Comparison of ENCODE assay signal across 19 cellular contexts in genomic region chr3:16253601-16254000, GRCh38. TPM values are rescaled to one million over a fixed set of nuclear protein-coding genes. Genes with fewer than 3 reads are reported as not detected.
DNase-seq lines count a peak whose midpoint lies in the region; ATAC-seq, FAIRE-seq and TF ChIP-seq lines count a peak whose summit lies in the region.
"Had no signal": no experiment of that assay in that cellular context is flagged by ENCODE, and none has a peak within 500 bp of the region (broad histone marks: within the 10 kb centered on the region; RNA-seq: fewer than 3 reads in every experiment).

No MANE protein-coding gene starts in this region.

- no peak overlapping the region for H3K27ac Mint-ChIP-seq in naive thymus-derived CD4-positive, alpha-beta T cell
- H3K27ac Mint-ChIP-seq in activated CD4-positive, alpha-beta T cell treated with anti-CD3 and anti-CD28 coated beads, Interleukin-2, amount 10 ng/mL, durations not matched to agents 7 days and 5 days: no peak overlapping the region
- H3K27ac Mint-ChIP-seq: progenitor cell of endocrine pancreas; T-helper 1 cell treated with Interleukin-12 subunit alpha and Interleukin-12 subunit beta and Interleukin-4 antibody, amounts not matched to agents 30 μg/mL and 1 μg/mL, for 36 hours had no signal

- H3K27me3 ChIP-seq in right atrium auricular region: no peaks in the 10 kb centered on the region
- H3K27me3 ChIP-seq in naive thymus-derived CD4-positive, alpha-beta T cell (ENCODE audit: control insufficient read depth in 2 of 2, insufficient read depth in 2 of 2, low read length in 2 of 2): no peaks in the 10 kb centered on the region
- H3K27me3 ChIP-seq: foreskin keratinocyte had no signal

- no peaks in the 10 kb centered on the region for H3K36me3 Mint-ChIP-seq in naive thymus-derived CD4-positive, alpha-beta T cell
- H3K36me3 Mint-ChIP-seq in activated CD4-positive, alpha-beta T cell treated with anti-CD3 and anti-CD28 coated beads, Interleukin-2, amount 10 ng/mL, durations not matched to agents 7 days and 5 days (ENCODE audit: low read depth): no peaks in the 10 kb centered on the region

- POLR2A ChIA-PET in naive thymus-derived CD4-positive, alpha-beta T cell (lab: Charles Lee): interaction anchor here (0.7 to 1.6 kb wide), 2 partner anchors 11 to 21 kb away, joined by 3 read pairs; partner anchors contain the start of genes DPH3 and OXNAD1
- POLR2A ChIA-PET in activated CD4-positive, alpha-beta T cell treated with anti-CD3 and anti-CD28 coated beads, Interleukin-2, amount 10 ng/mL, durations not matched to agents 7 days and 5 days (lab: Charles Lee): no interaction called here

- intact Hi-C loops in Right ventricle myocardium superior (cut with DNase I): no loop called here
- intact Hi-C loops in naive thymus-derived CD4-positive, alpha-beta T cell (cut with micrococcal nuclease): no loop called here

- H3K36me3 ChIP-seq in right atrium auricular region: no peaks in the 10 kb centered on the region
- H3K36me3 ChIP-seq in naive thymus-derived CD4-positive, alpha-beta T cell (ENCODE audit: control insufficient read depth in 2 of 3, insufficient read depth in 3 of 3, low read length in 3 of 3): no peaks in the 10 kb centered on the region

- DNase-seq in Right ventricle myocardium superior: peak; percentile 74
- DNase-seq in right atrium auricular region (ENCODE audit: low spot score): no peak
- DNase-seq in fibroblast of the aortic adventitia (ENCODE audit: low read depth): peak; percentile 64
- no peak for DNase-seq in naive thymus-derived CD4-positive, alpha-beta T cell
- no peak for DNase-seq in A172 (ENCODE audit: low spot score)
- DNase-seq in D721Med (ENCODE audit: insufficient read length, low spot score): no peak
- DNase-seq in activated CD4-positive, alpha-beta T cell treated with anti-CD3 and anti-CD28 coated beads, Interleukin-2, amount 10 ng/mL, durations not matched to agents 7 days and 5 days: no peak
- DNase-seq: activated CD4-positive, alpha-beta T cell treated with anti-CD3 and anti-CD28 coated beads, Interleukin-2, amount 50 U/mL, for 4 hours; activated naive CD4-positive, alpha-beta T cell; DMS153; foreskin keratinocyte; NCI-H187; NK-92 treated with Interleukin-12 subunit alpha and Interleukin-12 subunit beta, amount 100 ng/mL, for 24 hours had no signal

- no peak overlapping the region for H3K4me3 Mint-ChIP-seq in naive thymus-derived CD4-positive, alpha-beta T cell
- no peak overlapping the region for H3K4me3 Mint-ChIP-seq in activated CD4-positive, alpha-beta T cell treated with anti-CD3 and anti-CD28 coated beads, Interleukin-2, amount 10 ng/mL, durations not matched to agents 7 days and 5 days
- H3K4me3 Mint-ChIP-seq: T-helper 1 cell treated with Interleukin-12 subunit alpha and Interleukin-12 subunit beta and Interleukin-4 antibody, amounts not matched to agents 30 μg/mL and 1 μg/mL, for 36 hours had no signal

- H3K4me1 Mint-ChIP-seq in naive thymus-derived CD4-positive, alpha-beta T cell: peaks cover 0 to 22% (median 1%) of the 10 kb centered on the region in 7 donors
- H3K4me1 Mint-ChIP-seq in activated CD4-positive, alpha-beta T cell treated with anti-CD3 and anti-CD28 coated beads, Interleukin-2, amount 10 ng/mL, durations not matched to agents 7 days and 5 days: peaks cover 16% of the 10 kb centered on the region

- no peak for TF ChIP-seq CTCF in right atrium auricular region (IDR thresholded peaks at IDR 0.05)
- no peak for TF ChIP-seq CTCF in fibroblast of the aortic adventitia (IDR thresholded peaks at IDR 0.05; ENCODE audit: insufficient read depth, low read length)
- no peak for TF ChIP-seq CTCF in D721Med (IDR thresholded peaks at IDR 0.05; ENCODE audit: insufficient read depth, missing control alignments)

- H3K4me3 ChIP-seq in right atrium auricular region (no peak overlapping the region), fibroblast of the aortic adventitia (ENCODE audit: low read depth, low read length) (no peak overlapping the region)
- H3K4me3 ChIP-seq in naive thymus-derived CD4-positive, alpha-beta T cell (ENCODE audit: low read length): no peak overlapping the region

- ATAC-seq in Right ventricle myocardium superior (ENCODE audit: poor library complexity): peak; percentile 96
- ATAC-seq in naive thymus-derived CD4-positive, alpha-beta T cell: peak; percentile 65
- no peak for ATAC-seq in GM19035 (IDR thresholded peaks at IDR 0.05; ENCODE audit: unreplicated experiment)
- ATAC-seq: foreskin keratinocyte had no signal

- CTCF ChIA-PET in naive thymus-derived CD4-positive, alpha-beta T cell (lab: Charles Lee): interaction anchor here (0.6 kb wide), 1 partner anchor 204 kb away, joined by 3 read pairs; no protein-coding TSS in a partner anchor
- CTCF ChIA-PET in activated CD4-positive, alpha-beta T cell treated with anti-CD3 and anti-CD28 coated beads, Interleukin-2, amount 10 ng/mL, durations not matched to agents 7 days and 5 days (lab: Charles Lee): interaction anchor here (1.2 to 2.3 kb wide), 3 partner anchors 11 to 66 kb away, joined by 3 to 8 read pairs (median 5); partner anchors contain the start of genes DPH3 and OXNAD1

- no peaks in the 10 kb centered on the region for H3K9me3 Mint-ChIP-seq in naive thymus-derived CD4-positive, alpha-beta T cell
- no peaks in the 10 kb centered on the region for H3K9me3 Mint-ChIP-seq in activated CD4-positive, alpha-beta T cell treated with anti-CD3 and anti-CD28 coated beads, Interleukin-2, amount 10 ng/mL, durations not matched to agents 7 days and 5 days
- H3K9me3 Mint-ChIP-seq: T-helper 1 cell treated with Interleukin-12 subunit alpha and Interleukin-12 subunit beta and Interleukin-4 antibody, amounts not matched to agents 30 μg/mL and 1 μg/mL, for 36 hours had no signal

- no peaks in the 10 kb centered on the region for H3K9me3 ChIP-seq in right atrium auricular region
- H3K9me3 ChIP-seq in naive thymus-derived CD4-positive, alpha-beta T cell (ENCODE audit: control insufficient read depth in 2 of 3, low read length in 3 of 3): no peaks in the 10 kb centered on the region

- H3K4me1 ChIP-seq in right atrium auricular region: peaks cover 0 to 17% of the 10 kb centered on the region in 2 donors
- H3K4me1 ChIP-seq in naive thymus-derived CD4-positive, alpha-beta T cell (ENCODE audit: control insufficient read depth in 2 of 2, insufficient read depth in 2 of 2, low read length in 2 of 2): peaks cover 2 to 3% of the 10 kb centered on the region in 2 donors
- H3K4me1 ChIP-seq: foreskin keratinocyte had no signal

- FAIRE-seq in D721Med (lab: Jason Lieb, UNC): no peak
- FAIRE-seq: A204.1, colon, GM12891 had no signal

- H3K27ac ChIP-seq in right atrium auricular region: no peak overlapping the region
- no peak overlapping the region for H3K27ac ChIP-seq in naive thymus-derived CD4-positive, alpha-beta T cell (ENCODE audit: low read depth, low read length)
- H3K27ac ChIP-seq: foreskin keratinocyte had no signal

- H3K27me3 Mint-ChIP-seq in naive thymus-derived CD4-positive, alpha-beta T cell: no peaks in the 10 kb centered on the region
- no peaks in the 10 kb centered on the region for H3K27me3 Mint-ChIP-seq in activated CD4-positive, alpha-beta T cell treated with anti-CD3 and anti-CD28 coated beads, Interleukin-2, amount 10 ng/mL, durations not matched to agents 7 days and 5 days
- H3K27me3 Mint-ChIP-seq: progenitor cell of endocrine pancreas had no signal

RNA-seq across cellular contexts. Expression of gene DPH3, which starts 11.1 kb away (rescaled TPM):
- 18.1 TPM for total RNA-seq in Right ventricle myocardium superior
- total RNA-seq in right atrium auricular region: 10 to 100 TPM; 17.3 to 17.7 TPM
- 4.5 and 33.4 TPM in 2 replicates for total RNA-seq in fibroblast of the aortic adventitia (ENCODE audit: low replicate concordance)
- 10 to 100 TPM; 12.4 to 23.6 (median 15.7) TPM for total RNA-seq in naive thymus-derived CD4-positive, alpha-beta T cell
- polyA plus RNA-seq in naive thymus-derived CD4-positive, alpha-beta T cell: 10 to 100 TPM; 11.6 to 17.5 TPM
- 21.3 and 23.5 TPM in 2 replicates for total RNA-seq in A172 (2014; rRNA removed; shearing (Covaris generic))
- 10 to 100 TPM; 12.6 to 14.4 TPM for total RNA-seq in activated CD4-positive, alpha-beta T cell treated with anti-CD3 and anti-CD28 coated beads, Interleukin-2, amount 10 ng/mL, durations not matched to agents 7 days and 5 days

RNA-seq across cellular contexts. Expression of gene OXNAD1, which starts 11.4 kb away (rescaled TPM):
- total RNA-seq in Right ventricle myocardium superior (14.6 TPM), right atrium auricular region (10 to 100 TPM in 1 of 2 donors, 1 to 10 TPM in 1; 9.8 to 15.7 TPM), fibroblast of the aortic adventitia (ENCODE audit: low replicate concordance) (15.3 and 15.7 TPM in 2 replicates)
- 100 to 1,000 TPM in 4 of 5 experiments, 10 to 100 TPM in 1; 80.3 to 171 (median 152) TPM for total RNA-seq in naive thymus-derived CD4-positive, alpha-beta T cell
- 100 to 1,000 TPM; 132 to 134 TPM for polyA plus RNA-seq in naive thymus-derived CD4-positive, alpha-beta T cell
- 17.5 and 18.7 TPM in 2 replicates for total RNA-seq in A172 (2014; rRNA removed; shearing (Covaris generic))
- total RNA-seq in activated CD4-positive, alpha-beta T cell treated with anti-CD3 and anti-CD28 coated beads, Interleukin-2, amount 10 ng/mL, durations not matched to agents 7 days and 5 days: 10 to 100 TPM; 64.0 to 70.4 TPM

Comparison
In these comparisons a context has a peak if more than half of its experiments do, and no peak if none do; other contexts are left out.
1. DNase-seq: peak in Right ventricle myocardium superior (single experiment) and fibroblast of the aortic adventitia (single experiment); none in right atrium auricular region (single experiment), naive thymus-derived CD4-positive, alpha-beta T cell (0 of 9), A172 (single experiment), D721Med (single experiment) and activated CD4-positive, alpha-beta T cell treated with anti-CD3 and anti-CD28 coated beads, Interleukin-2, amount 10 ng/mL, durations not matched to agents 7 days and 5 days (single experiment).